In genomic region chr1:105632342-105633196, GRCh38 we compare ENCODE assay signal across 23 cellular contexts.
A peak's percentile ranks its signal among the peaks of the same experiment; 100 is the strongest.
DNase-seq lines count a peak whose midpoint lies in the region; ATAC-seq, FAIRE-seq and TF ChIP-seq lines count a peak whose summit lies in the region.
"Had no signal": no experiment of that assay in that cellular context is flagged by ENCODE, and none has a peak within 500 bp of the region (broad histone marks: within the 10 kb centered on the region; RNA-seq: fewer than 3 reads in every experiment).

No MANE protein-coding gene starts in this region.

- H3K36me3 ChIP-seq in PC-9 (ENCODE audit: low read depth) (no peaks in the 10 kb centered on the region), kidney (ENCODE audit: control insufficient read depth in 1 of 2, insufficient read depth in 2 of 2, low read length in 2 of 2) (no peaks in the 10 kb centered on the region)
- H3K36me3 ChIP-seq: upper lobe of left lung had no signal

- H3K4me1 ChIP-seq in PC-9 (replicated peaks; ENCODE audit: insufficient read depth): no peaks in the 10 kb centered on the region
- peaks cover 0 to 4% of the 10 kb centered on the region in 2 donors for H3K4me1 ChIP-seq in kidney (ENCODE audit: control insufficient read depth in 1 of 2, insufficient read depth in 1 of 2, low read depth in 1 of 2, low read length in 2 of 2)
- H3K4me1 ChIP-seq: upper lobe of left lung had no signal

- H3K27ac Mint-ChIP-seq in osteocyte (ENCODE audit: unreplicated experiment): no peak overlapping the region
- H3K27ac Mint-ChIP-seq: activated naive CD8-positive, alpha-beta T cell; activated T-cell treated with anti-CD3 and anti-CD28 coated beads, Interleukin-2, amount 50 U/mL, for 72 hours had no signal

- no peaks in the 10 kb centered on the region for H3K36me3 Mint-ChIP-seq in osteocyte (ENCODE audit: unreplicated experiment)
- H3K36me3 Mint-ChIP-seq: activated naive CD8-positive, alpha-beta T cell had no signal

- peaks cover 4% of the 10 kb centered on the region for H3K9me3 Mint-ChIP-seq in osteocyte (ENCODE audit: unreplicated experiment)

- no peak overlapping the region for H3K4me2 ChIP-seq in PC-9

- H3K27me3 Mint-ChIP-seq in osteocyte (ENCODE audit: unreplicated experiment): peaks cover 5% of the 10 kb centered on the region
- H3K27me3 Mint-ChIP-seq: activated naive CD8-positive, alpha-beta T cell had no signal

- H3K4me3 ChIP-seq in PC-9 (no peak overlapping the region), kidney (ENCODE audit: low read length in 2 of 2) (peak overlapping the region; percentile 52 to 58)
- H3K4me3 ChIP-seq: upper lobe of left lung had no signal

- ATAC-seq in HG02870 (IDR thresholded peaks at IDR 0.05; ENCODE audit: unreplicated experiment): no peak
- no peak for ATAC-seq in HG03159 (IDR thresholded peaks at IDR 0.05; ENCODE audit: unreplicated experiment)
- ATAC-seq: activated T-cell treated with anti-CD3 and anti-CD28 coated beads, Interleukin-2, amount 50 U/mL, for 72 hours; esophagus mucosa; HCT116; PC-3 had no signal

- H3K9me3 ChIP-seq in PC-9 (ENCODE audit: insufficient read depth, low read depth) (no peaks in the 10 kb centered on the region), kidney (ENCODE audit: control insufficient read depth in 1 of 2, low read length in 2 of 2) (no peaks in the 10 kb centered on the region)
- H3K9me3 ChIP-seq: upper lobe of left lung had no signal

- POLR2A ChIA-PET in PC-9 (lab: Charles Lee; ENCODE audit: unreplicated experiment): no interaction called here

- no peak for FAIRE-seq in kidney (lab: Jason Lieb, UNC)
- FAIRE-seq: GM18507 had no signal

- CTCF ChIA-PET in PC-9 (lab: Charles Lee): no interaction called here

- H3K27ac ChIP-seq in PC-9 (no peak overlapping the region), kidney (ENCODE audit: low read depth in 2 of 2, low read length in 2 of 2) (no peak overlapping the region)
- H3K27ac ChIP-seq: upper lobe of left lung had no signal

- H3K27me3 ChIP-seq in PC-9 (ENCODE audit: insufficient read depth, low read depth): no peaks in the 10 kb centered on the region
- H3K27me3 ChIP-seq: upper lobe of left lung had no signal

- DNase-seq in DMS53 (lab: John Stamatoyannopoulos, UW) (peak; percentile 69), PC-9 (peak in 1 of 2 experiments; percentile 20), kidney (peak; percentile 25), osteocyte (ENCODE audit: extremely low spot score, unreplicated experiment) (peak; percentile 71), NCI-H82 (lab: John Stamatoyannopoulos, UW) (no peak)
- no peak for DNase-seq in stimulated activated CD4-positive, alpha-beta T cell treated with anti-CD3 and anti-CD28 coated beads, Interleukin-12 subunit alpha, Interleukin-12 subunit beta, amount 100 ng/mL, for 4 hours
- DNase-seq: activated CD4-positive, CD25-positive, alpha-beta regulatory T cell treated with anti-CD3 and anti-CD28 coated beads, Interleukin-2, amount 50 U/mL, for 72 hours; activated CD8-positive, alpha-beta memory T cell treated with anti-CD3 and anti-CD28 coated beads for 24 hours; activated T-cell treated with anti-CD3 and anti-CD28 coated beads, Interleukin-2, amount 50 U/mL, for 72 hours; dermis blood vessel endothelial cell; DND-41; NCI-H1105 treated with DMSO at 0.1 percent for 48 hours; NCI-H2171; NCI-H526 treated with DMSO at 0.1 percent for 48 hours; PC-3; stimulated activated naive CD4-positive, alpha-beta T cell had no signal

- no peaks in the 10 kb centered on the region for H3F3A ChIP-seq in PC-9 (ENCODE audit: insufficient read depth, low read depth)

- H4K20me1 ChIP-seq in PC-9 (ENCODE audit: insufficient read depth): no peaks in the 10 kb centered on the region; the same call in 1 of the 2 replicates

- H2AFZ ChIP-seq in PC-9: 0 out of 2 replicates have a peak overlapping the region, but pooled peaks have one; percentile 59

- no peak overlapping the region for H3K4me3 Mint-ChIP-seq in osteocyte (ENCODE audit: unreplicated experiment)
- H3K4me3 Mint-ChIP-seq: activated naive CD8-positive, alpha-beta T cell; activated T-cell treated with anti-CD3 and anti-CD28 coated beads, Interleukin-2, amount 50 U/mL, for 72 hours had no signal

- TF ChIP-seq CTCF in PC-9 (conservative IDR thresholded peaks at IDR 0.05) (no peak), kidney (IDR thresholded peaks at IDR 0.05; ENCODE audit: borderline replicate concordance, extremely low read depth, insufficient read depth) (no peak), osteocyte (IDR thresholded peaks at IDR 0.05) (no peak)

- H3K9ac ChIP-seq in kidney (ENCODE audit: low read length in 2 of 2): peak overlapping the region in 1 of 2 donors; percentile 44

- intact Hi-C loops in PC-9 (cut with micrococcal nuclease; ENCODE audit: unreplicated experiment) (no loop called here), kidney (cut with DNase I) (no loop called here)

- no peaks in the 10 kb centered on the region for H3K79me2 ChIP-seq in PC-9 (ENCODE audit: low read depth)

- H3K4me1 Mint-ChIP-seq in osteocyte (ENCODE audit: unreplicated experiment): peaks cover 4% of the 10 kb centered on the region

- no TSS peak for BruUV-seq in PC-9 (replicated peaks; lab: Mats Ljungman, UMichigan)

- H3K9me2 ChIP-seq in PC-9 (ENCODE audit: insufficient read depth): no peaks in the 10 kb centered on the region

Comparison
In these comparisons a context has a peak if more than half of its experiments do, and no peak if none do; other contexts are left out.
1. DNase-seq: peak in DMS53 (single experiment), kidney (single experiment) and osteocyte (single experiment); none in NCI-H82 (single experiment) and stimulated activated CD4-positive, alpha-beta T cell treated with anti-CD3 and anti-CD28 coated beads, Interleukin-12 subunit alpha, Interleukin-12 subunit beta, amount 100 ng/mL, for 4 hours (single experiment).